ENCODE assay signal across 9 cellular contexts in the genomic region with DNA sequence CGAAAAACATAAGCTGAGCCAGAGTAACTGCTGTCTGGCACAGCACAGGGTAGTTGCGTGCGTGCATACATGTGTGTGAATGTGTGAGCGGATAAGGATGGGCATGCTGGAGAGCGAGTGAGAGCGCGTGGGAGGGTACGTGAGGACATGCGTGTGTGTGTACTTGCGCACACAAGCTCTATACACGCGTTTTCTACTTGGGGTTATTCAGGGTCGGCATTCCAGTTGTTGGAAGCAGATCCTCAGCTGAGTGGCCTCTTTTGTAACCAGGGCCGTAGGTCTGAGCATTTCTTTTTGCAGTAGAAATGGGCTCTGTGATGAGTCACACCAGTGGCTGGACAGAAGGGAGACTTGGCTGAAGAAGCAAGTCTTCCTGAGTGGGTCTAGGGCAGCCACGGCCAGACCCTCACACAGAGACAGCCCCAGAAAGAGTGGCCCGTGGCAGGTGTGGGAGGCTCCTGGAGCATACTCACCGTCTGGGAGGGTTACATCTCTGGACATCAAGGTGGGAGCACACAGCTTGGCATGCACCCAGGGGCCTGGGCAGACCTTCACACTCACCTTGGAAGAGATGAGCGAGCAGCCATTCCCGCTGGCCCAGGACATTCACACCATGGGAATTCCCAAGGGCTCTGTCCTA.
DNase-seq lines count a peak whose midpoint lies in the region; ATAC-seq and TF ChIP-seq lines count a peak whose summit lies in the region.
"Had no signal": no experiment of that assay in that cellular context is flagged by ENCODE, and none has a peak within 500 bp of the region (broad histone marks: within the 10 kb centered on the region; RNA-seq: fewer than 3 reads in every experiment).

No MANE protein-coding gene starts in this region.

- H3K9me3 Mint-ChIP-seq in GM23338, result peaks cover 17% of the 10 kb centered on the region

- H3K4me3 Mint-ChIP-seq in GM23338, result no peak overlapping the region

- H3K4me1 Mint-ChIP-seq in GM23338, result peaks cover 7% of the 10 kb centered on the region; the same call in 2 of the 3 replicates

- ATAC-seq in GM23338 (no peak; the same call in 2 of the 3 replicates), GM19351 (IDR thresholded peaks at IDR 0.05; ENCODE audit: unreplicated experiment) (no peak), HG03135 (IDR thresholded peaks at IDR 0.05; ENCODE audit: unreplicated experiment) (no peak), GM18868 (IDR thresholded peaks at IDR 0.05; ENCODE audit: unreplicated experiment) (no peak), HG02571 (IDR thresholded peaks at IDR 0.05; ENCODE audit: unreplicated experiment) (no peak)

- DNase-seq in GM23338 (ENCODE audit: low spot score) (no peak), amniotic epithelial cell (ENCODE audit: low read depth) (peak; percentile 94), hepatic stellate cell (ENCODE audit: low spot score) (peak; percentile 81), stomach (no peak)
- DNase-seq: NCI-H774 had no signal

- no peaks in the 10 kb centered on the region for H3K36me3 ChIP-seq in GM23338 (ENCODE audit: insufficient read depth)
- no peaks in the 10 kb centered on the region for H3K36me3 ChIP-seq in stomach

- no peaks in the 10 kb centered on the region for H3K9me3 ChIP-seq in stomach

- H3K27ac ChIP-seq in GM23338 (ENCODE audit: low read depth), result no peak overlapping the region
- peak overlapping the region; percentile 43 to 81 (median 76) for H3K27ac ChIP-seq in stomach

- no peak for TF ChIP-seq CTCF in GM23338 (conservative IDR thresholded peaks at IDR 0.05; ENCODE audit: low read depth in 2 of 2)
- TF ChIP-seq CTCF in stomach (IDR thresholded peaks at IDR 0.05), result no peak

- intact Hi-C loops in stomach (cut with DNase I; ENCODE audit: low total_unique reads), result no loop called here

- peaks cover 17% of the 10 kb centered on the region for H3K27me3 Mint-ChIP-seq in GM23338 (ENCODE audit: insufficient read depth, low read depth, poor library complexity)

- no peak overlapping the region for H3K4me2 ChIP-seq in GM23338

- WGBS in stomach, 5 donors, result 60 to 75% (median 74%) methylated on average over 17 to 19 of the region's 19 CpGs

- H3K27ac Mint-ChIP-seq in GM23338, result no peak overlapping the region

- H3K27me3 ChIP-seq in GM23338 (ENCODE audit: insufficient read depth), result no peaks in the 10 kb centered on the region
- H3K27me3 ChIP-seq in stomach, result no peaks in the 10 kb centered on the region

- H3F3A ChIP-seq in GM23338 (replicated peaks; ENCODE audit: low read depth), result 0 out of 2 replicates have a peak, but pooled peaks cover 2% of the 10 kb centered on the region

- peak overlapping the region; percentile 74; the same call in 1 of the 2 replicates for H2AFZ ChIP-seq in GM23338

- peak; percentile 82 for TF ChIP-seq EP300 in stomach (IDR thresholded peaks at IDR 0.05)

- H3K4me1 ChIP-seq in GM23338 (ENCODE audit: insufficient read depth) (no peaks in the 10 kb centered on the region), stomach (peaks cover 8 to 41% (median 30%) of the 10 kb centered on the region in 4 donors)

- TF ChIP-seq POLR2A in stomach (IDR thresholded peaks at IDR 0.05), result no peak

- H3K4me3 ChIP-seq in GM23338 (no peak overlapping the region), stomach (no peak overlapping the region)

- no peaks in the 10 kb centered on the region for H4K20me1 ChIP-seq in GM23338 (replicated peaks; ENCODE audit: insufficient read depth)

- peaks cover 4% of the 10 kb centered on the region; the same call in 1 of the 2 replicates for H3K9me2 ChIP-seq in GM23338 (ENCODE audit: insufficient read depth)

- H3K79me2 ChIP-seq in GM23338 (replicated peaks; ENCODE audit: insufficient read depth), result no peaks in the 10 kb centered on the region

- H3K36me3 Mint-ChIP-seq in GM23338 (ENCODE audit: low read depth), result 0 out of 3 replicates have a peak, but pooled peaks cover 5% of the 10 kb centered on the region

TF ChIP-seq in GM23338, 12 proteins besides CTCF, POLR2A, EP300 and RAD21 (continues in another document):
- TF ChIP-seq ZNF331 (CRISPR knock-in tag; IDR thresholded peaks at IDR 0.05; ENCODE audit: low read depth) (no peak), NANOG (IDR thresholded peaks at IDR 0.05; ENCODE audit: borderline replicate concordance) (no peak), EZH2 (IDR thresholded peaks at IDR 0.05; ENCODE audit: low read depth, unreplicated experiment) (no peak), ZNF114 (CRISPR knock-in tag; IDR thresholded peaks at IDR 0.05) (no peak), CREB1 (CRISPR knock-in tag; IDR thresholded peaks at IDR 0.05; ENCODE audit: low read depth) (no peak), REST (IDR thresholded peaks at IDR 0.05; ENCODE audit: unreplicated experiment) (no peak), ETS1 (IDR thresholded peaks at IDR 0.05) (no peak), JUNB (IDR thresholded peaks at IDR 0.05; ENCODE audit: unreplicated experiment) (no peak), EZH2phosphoT487 (IDR thresholded peaks at IDR 0.05; ENCODE audit: unreplicated experiment) (no peak)

Comparison
In these comparisons a context has a peak if more than half of its experiments do, and no peak if none do; other contexts are left out.
1. DNase-seq: peak in amniotic epithelial cell (single experiment) and hepatic stellate cell (single experiment); none in GM23338 (single experiment) and stomach (single experiment).